In the genomic region with DNA sequence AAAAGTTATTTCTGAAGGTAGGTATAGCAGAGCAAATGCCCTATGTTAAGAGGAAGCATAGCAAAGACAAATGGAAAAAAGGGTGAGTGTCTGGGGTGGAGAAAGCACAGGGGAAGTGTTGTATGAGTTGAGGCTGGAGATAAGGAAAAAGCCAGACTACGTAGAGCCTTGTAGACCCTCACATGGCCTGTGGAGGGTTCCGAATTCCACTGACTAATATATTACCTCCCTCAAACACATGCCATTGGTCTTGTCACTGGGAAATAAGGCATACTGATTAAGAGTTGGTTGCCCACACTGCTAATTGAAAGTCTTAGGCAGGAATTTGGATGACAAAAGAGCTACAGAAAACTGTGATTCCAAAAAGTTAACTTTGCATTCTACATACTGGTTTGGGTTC, we compare ENCODE assay signal across 1 cellular context.
TF ChIP-seq lines count a peak whose summit lies in the region.

No MANE protein-coding gene starts in this region.

TF ChIP-seq in H1, 55 proteins besides CTCF, POLR2A, EP300 and RAD21:
- TF ChIP-seq MAFK (IDR thresholded peaks at IDR 0.05; ENCODE audit: low read depth, low read length) (no peak), HDAC2 (IDR thresholded peaks at IDR 0.05; ENCODE audit: borderline replicate concordance in 1 of 2, low read depth in 2 of 2, low read length in 2 of 2) (no peak), SP2 (IDR thresholded peaks at IDR 0.05; ENCODE audit: low read length) (no peak), BACH1 (IDR thresholded peaks at IDR 0.05; ENCODE audit: low read length) (no peak), SIN3A (conservative IDR thresholded peaks at IDR 0.05 in 1 of 2, IDR thresholded peaks at IDR 0.05 in 1 of 2; ENCODE audit: low read depth in 1 of 2, low read length in 2 of 2) (no peak), CHD1 (IDR thresholded peaks at IDR 0.05; ENCODE audit: low read depth, low read length) (no peak), TEAD4 (IDR thresholded peaks at IDR 0.05; ENCODE audit: low read depth, low read length) (no peak), CBX8 (IDR thresholded peaks at IDR 0.05; ENCODE audit: borderline replicate concordance, low read depth, low read length) (no peak), BRCA1 (IDR thresholded peaks at IDR 0.05; ENCODE audit: low read depth, low read length) (no peak), RXRA (IDR thresholded peaks at IDR 0.05; ENCODE audit: insufficient read depth, low read depth, low read length) (no peak), JUND (IDR thresholded peaks at IDR 0.05; ENCODE audit: low read length) (no peak), CREB1 (IDR thresholded peaks at IDR 0.05) (no peak), CTBP2 (IDR thresholded peaks at IDR 0.05; ENCODE audit: borderline replicate concordance, insufficient read depth, insufficient read length, low read length) (no peak)
- TF ChIP-seq, protein P1, sequence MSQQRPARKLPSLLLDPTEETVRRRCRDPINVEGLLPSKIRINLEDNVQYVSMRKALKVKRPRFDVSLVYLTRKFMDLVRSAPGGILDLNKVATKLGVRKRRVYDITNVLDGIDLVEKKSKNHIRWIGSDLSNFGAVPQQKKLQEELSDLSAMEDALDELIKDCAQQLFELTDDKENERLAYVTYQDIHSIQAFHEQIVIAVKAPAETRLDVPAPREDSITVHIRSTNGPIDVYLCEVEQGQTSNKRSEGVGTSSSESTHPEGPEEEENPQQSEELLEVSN (IDR thresholded peaks at IDR 0.05) = no peak
- TF ChIP-seq, protein P2, sequence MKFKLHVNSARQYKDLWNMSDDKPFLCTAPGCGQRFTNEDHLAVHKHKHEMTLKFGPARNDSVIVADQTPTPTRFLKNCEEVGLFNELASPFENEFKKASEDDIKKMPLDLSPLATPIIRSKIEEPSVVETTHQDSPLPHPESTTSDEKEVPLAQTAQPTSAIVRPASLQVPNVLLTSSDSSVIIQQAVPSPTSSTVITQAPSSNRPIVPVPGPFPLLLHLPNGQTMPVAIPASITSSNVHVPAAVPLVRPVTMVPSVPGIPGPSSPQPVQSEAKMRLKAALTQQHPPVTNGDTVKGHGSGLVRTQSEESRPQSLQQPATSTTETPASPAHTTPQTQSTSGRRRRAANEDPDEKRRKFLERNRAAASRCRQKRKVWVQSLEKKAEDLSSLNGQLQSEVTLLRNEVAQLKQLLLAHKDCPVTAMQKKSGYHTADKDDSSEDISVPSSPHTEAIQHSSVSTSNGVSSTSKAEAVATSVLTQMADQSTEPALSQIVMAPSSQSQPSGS (IDR thresholded peaks at IDR 0.05; ENCODE audit: low read length) = no peak
TF ChIP-seq in H1: peak in this region for 0.
